In the genomic region with DNA sequence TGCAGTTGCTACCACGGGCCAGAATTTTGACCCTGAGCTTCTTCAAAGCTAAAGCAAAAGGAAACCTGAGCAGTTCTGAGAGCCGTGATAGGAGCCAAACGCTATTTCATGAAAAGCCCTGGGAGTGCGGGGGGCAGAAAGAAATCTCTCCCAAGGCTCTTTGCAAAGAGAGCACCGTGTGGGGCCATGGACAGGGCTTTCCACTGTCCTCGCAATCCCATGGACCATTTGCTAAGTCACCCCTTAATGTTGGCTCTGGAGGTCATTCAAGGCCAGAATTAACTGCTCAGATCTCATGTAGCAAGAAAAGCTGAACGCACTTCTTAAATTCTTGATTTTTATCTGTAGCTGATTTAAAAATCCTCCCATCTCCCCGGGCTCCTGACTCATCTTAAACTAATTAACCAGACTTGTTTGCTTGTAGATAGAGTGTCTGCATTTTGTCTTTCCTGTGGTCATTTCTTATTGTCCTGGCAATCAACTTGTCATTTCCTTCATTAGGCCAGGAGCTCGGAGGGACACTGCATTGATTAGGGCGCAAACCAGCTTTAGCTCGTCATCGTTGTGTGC, we compare ENCODE assay signal across 1 cellular context.
TF ChIP-seq lines count a peak whose summit lies in the region.

No MANE protein-coding gene starts in this region.

TF ChIP-seq in IMR-90, 13 proteins besides CTCF, POLR2A, EP300 and RAD21:
- TF ChIP-seq, protein P1, sequence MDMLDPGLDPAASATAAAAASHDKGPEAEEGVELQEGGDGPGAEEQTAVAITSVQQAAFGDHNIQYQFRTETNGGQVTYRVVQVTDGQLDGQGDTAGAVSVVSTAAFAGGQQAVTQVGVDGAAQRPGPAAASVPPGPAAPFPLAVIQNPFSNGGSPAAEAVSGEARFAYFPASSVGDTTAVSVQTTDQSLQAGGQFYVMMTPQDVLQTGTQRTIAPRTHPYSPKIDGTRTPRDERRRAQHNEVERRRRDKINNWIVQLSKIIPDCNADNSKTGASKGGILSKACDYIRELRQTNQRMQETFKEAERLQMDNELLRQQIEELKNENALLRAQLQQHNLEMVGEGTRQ (IDR thresholded peaks at IDR 0.05; ENCODE audit: low read depth, low read length) = no peak
- TF ChIP-seq RCOR1 (IDR thresholded peaks at IDR 0.05; ENCODE audit: insufficient replicate concordance, low read length) = no peak
- no peak for TF ChIP-seq NFE2L2 (IDR thresholded peaks at IDR 0.05; ENCODE audit: low read depth, low read length)
- TF ChIP-seq CEBPB (IDR thresholded peaks at IDR 0.05; ENCODE audit: low read depth, low read length) = no peak
- no peak for TF ChIP-seq MAFK (IDR thresholded peaks at IDR 0.05; ENCODE audit: low read depth, low read length)
- TF ChIP-seq MAZ (IDR thresholded peaks at IDR 0.05; ENCODE audit: borderline replicate concordance, low read depth, low read length) = no peak
- TF ChIP-seq, protein P2, sequence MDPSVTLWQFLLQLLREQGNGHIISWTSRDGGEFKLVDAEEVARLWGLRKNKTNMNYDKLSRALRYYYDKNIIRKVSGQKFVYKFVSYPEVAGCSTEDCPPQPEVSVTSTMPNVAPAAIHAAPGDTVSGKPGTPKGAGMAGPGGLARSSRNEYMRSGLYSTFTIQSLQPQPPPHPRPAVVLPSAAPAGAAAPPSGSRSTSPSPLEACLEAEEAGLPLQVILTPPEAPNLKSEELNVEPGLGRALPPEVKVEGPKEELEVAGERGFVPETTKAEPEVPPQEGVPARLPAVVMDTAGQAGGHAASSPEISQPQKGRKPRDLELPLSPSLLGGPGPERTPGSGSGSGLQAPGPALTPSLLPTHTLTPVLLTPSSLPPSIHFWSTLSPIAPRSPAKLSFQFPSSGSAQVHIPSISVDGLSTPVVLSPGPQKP (IDR thresholded peaks at IDR 0.05; ENCODE audit: borderline replicate concordance, low read depth, low read length) = no peak
- no peak for TF ChIP-seq RFX5 (IDR thresholded peaks at IDR 0.05; ENCODE audit: low read depth, low read length)
- no peak for TF ChIP-seq MXI1 (IDR thresholded peaks at IDR 0.05; ENCODE audit: borderline replicate concordance, low read depth, low read length)
- TF ChIP-seq CHD1 (IDR thresholded peaks at IDR 0.05; ENCODE audit: low read depth, low read length) = no peak
- TF ChIP-seq SMC3 (IDR thresholded peaks at IDR 0.05; ENCODE audit: low read depth, low read length) = no peak
- TF ChIP-seq BHLHE40 (IDR thresholded peaks at IDR 0.05; ENCODE audit: low read depth, low read length) = no peak
- TF ChIP-seq FOS (IDR thresholded peaks at IDR 0.05; ENCODE audit: low read depth, low read length) = no peak
